12 cellular contexts compared by ENCODE assay signal in the genomic region with DNA sequence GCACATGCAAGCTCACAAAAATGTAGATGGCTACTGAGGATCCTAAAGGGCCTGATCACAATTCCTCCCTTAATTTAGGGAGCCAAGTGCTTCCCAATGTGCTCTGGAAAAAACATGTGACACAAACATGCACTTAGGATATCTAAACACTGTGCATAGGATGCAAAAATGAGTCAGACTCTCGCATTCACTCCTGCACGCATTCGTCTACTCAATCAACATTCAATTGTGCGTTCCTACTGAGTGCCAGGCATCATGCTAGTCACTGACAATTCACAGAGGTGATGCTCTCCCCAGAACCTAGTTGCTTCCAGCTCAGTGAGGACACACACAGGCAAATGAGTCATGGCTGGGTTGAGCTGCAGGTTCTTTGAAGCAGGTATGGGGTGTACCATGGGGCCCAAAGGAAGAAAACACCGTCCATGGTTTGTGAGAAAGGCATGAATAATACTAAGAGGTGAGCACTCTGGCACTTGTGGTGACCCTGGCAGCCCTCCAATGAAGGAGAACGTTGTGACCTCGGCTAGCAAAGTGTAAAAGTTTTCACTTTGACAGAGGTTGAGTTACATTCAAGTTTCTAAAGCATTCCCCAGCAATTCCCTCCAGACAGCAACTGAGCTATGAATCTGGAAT.
A peak's percentile ranks its signal among the peaks of the same experiment; 100 is the strongest.
DNase-seq lines count a peak whose midpoint lies in the region; ATAC-seq and TF ChIP-seq lines count a peak whose summit lies in the region.
"Had no signal": no experiment of that assay in that cellular context is flagged by ENCODE, and none has a peak within 500 bp of the region (broad histone marks: within the 10 kb centered on the region; RNA-seq: fewer than 3 reads in every experiment).

No MANE protein-coding gene starts in this region.

- no peak overlapping the region for H3K4me3 ChIP-seq in choroid plexus epithelial cell (ENCODE audit: low read depth, low read length)
- no peak overlapping the region for H3K4me3 ChIP-seq in gastroesophageal sphincter
- H3K4me3 ChIP-seq: K562 had no signal

- no peaks in the 10 kb centered on the region for H3K36me3 ChIP-seq in gastroesophageal sphincter

- no peaks in the 10 kb centered on the region for H3K4me1 ChIP-seq in gastroesophageal sphincter
- H3K4me1 ChIP-seq: parathyroid adenoma had no signal

- H3K27me3 Mint-ChIP-seq in activated T-cell treated with anti-CD3 and anti-CD28 coated beads, Interleukin-2, amount 50 U/mL, for 24 hours = peaks cover 4% of the 10 kb centered on the region

- H3K36me3 Mint-ChIP-seq in activated T-cell treated with anti-CD3 and anti-CD28 coated beads, Interleukin-2, amount 50 U/mL, for 24 hours (ENCODE audit: low read depth) = no peaks in the 10 kb centered on the region

- TF ChIP-seq CTCF in choroid plexus epithelial cell (conservative IDR thresholded peaks at IDR 0.05; ENCODE audit: low read depth, low read length) (no peak), gastroesophageal sphincter (IDR thresholded peaks at IDR 0.05) (no peak)

- no peak overlapping the region for H3K4me3 Mint-ChIP-seq in activated T-cell treated with anti-CD3 and anti-CD28 coated beads, Interleukin-2, amount 50 U/mL, for 24 hours

- no peak overlapping the region for H3K27ac Mint-ChIP-seq in activated T-cell treated with anti-CD3 and anti-CD28 coated beads, Interleukin-2, amount 50 U/mL, for 24 hours

- H3K9me3 Mint-ChIP-seq in activated T-cell treated with anti-CD3 and anti-CD28 coated beads, Interleukin-2, amount 50 U/mL, for 24 hours = no peaks in the 10 kb centered on the region

- H3K4me1 Mint-ChIP-seq in activated T-cell treated with anti-CD3 and anti-CD28 coated beads, Interleukin-2, amount 50 U/mL, for 24 hours (ENCODE audit: low read depth) = no peaks in the 10 kb centered on the region

- no peak for TF ChIP-seq EP300 in gastroesophageal sphincter (IDR thresholded peaks at IDR 0.05)

- no peak for TF ChIP-seq POLR2A in gastroesophageal sphincter (IDR thresholded peaks at IDR 0.05)

- H3K27ac ChIP-seq in gastroesophageal sphincter = no peak overlapping the region
- H3K27ac ChIP-seq: parathyroid adenoma had no signal

- 65 to 67% methylated on average over 7 of the region's 7 CpGs for WGBS in gastroesophageal sphincter (ENCODE audit: low coverage in 1 of 2), 2 donors

- DNase-seq in activated T-cell treated with anti-CD3 and anti-CD28 coated beads, Interleukin-2, amount 50 U/mL, for 48 hours = peak; percentile 35 to 38
- DNase-seq in activated T-cell treated with anti-CD3 and anti-CD28 coated beads, Interleukin-2, amount 50 U/mL, for 24 hours = no peak
- DNase-seq in choroid plexus epithelial cell (ENCODE audit: low read depth) (peak; percentile 28), NCI-H2227 treated with DMSO at 0.1 percent for 48 hours (lab: John Stamatoyannopoulos, UW) (no peak), iPS-NIHi11 (ENCODE audit: low spot score) (no peak)
- peak; percentile 10 for DNase-seq in stimulated activated naive CD8-positive, alpha-beta T cell treated with anti-CD3 and anti-CD28 coated beads, Interleukin-15, Interleukin-2, amounts not matched to agents 100 U/mL and 50 U/mL, for 24 hours
- DNase-seq: left cardiac atrium had no signal

- no peaks in the 10 kb centered on the region for H3K9me3 ChIP-seq in gastroesophageal sphincter

- ATAC-seq in HG03108 (IDR thresholded peaks at IDR 0.05; ENCODE audit: unreplicated experiment) (peak; percentile 78), gastroesophageal sphincter (no peak)
- peak; percentile 49 for ATAC-seq in stimulated activated naive CD8-positive, alpha-beta T cell treated with anti-CD3 and anti-CD28 coated beads, Interleukin-15, Interleukin-2, amounts not matched to agents 100 U/mL and 50 U/mL, for 24 hours
- ATAC-seq: K562, Panc1 had no signal

- no peaks in the 10 kb centered on the region for H3K27me3 ChIP-seq in gastroesophageal sphincter

Comparison
In these comparisons a context has a peak if more than half of its experiments do, and no peak if none do; other contexts are left out.
1. DNase-seq: peak in activated T-cell treated with anti-CD3 and anti-CD28 coated beads, Interleukin-2, amount 50 U/mL, for 48 hours (2 of 2), choroid plexus epithelial cell (single experiment) and stimulated activated naive CD8-positive, alpha-beta T cell treated with anti-CD3 and anti-CD28 coated beads, Interleukin-15, Interleukin-2, amounts not matched to agents 100 U/mL and 50 U/mL, for 24 hours (single experiment); none in activated T-cell treated with anti-CD3 and anti-CD28 coated beads, Interleukin-2, amount 50 U/mL, for 24 hours (single experiment), NCI-H2227 treated with DMSO at 0.1 percent for 48 hours (single experiment) and iPS-NIHi11 (single experiment).